In genomic region chr9:36572515-36573418, GRCh38 we compare ENCODE assay signal across 1 cellular context.
TF ChIP-seq lines count a peak whose summit lies in the region.

Gene MELK, plus strand, starts transcription at chr9:36572895. Its CDS starts 8,787 bp downstream, at chr9:36581682.

TF ChIP-seq in K562, 482 proteins besides CTCF, POLR2A, EP300 and RAD21 (continued from another document and continues in another):
- TF ChIP-seq CLOCK (CRISPR knock-in tag; IDR thresholded peaks at IDR 0.05; ENCODE audit: borderline replicate concordance) = no peak
- TF ChIP-seq ZNF354B (CRISPR knock-in tag; IDR thresholded peaks at IDR 0.05) = no peak
- TF ChIP-seq CBX2 (IDR thresholded peaks at IDR 0.05; ENCODE audit: insufficient read depth, low read length, poor library complexity, severe bottlenecking) = no peak
- TF ChIP-seq ZNF436 (CRISPR knock-in tag; IDR thresholded peaks at IDR 0.05) = no peak
- no peak for TF ChIP-seq NFXL1 (CRISPR knock-in tag; IDR thresholded peaks at IDR 0.05)
- no peak for TF ChIP-seq KLF16 (IDR thresholded peaks at IDR 0.05)
- no peak for TF ChIP-seq ZBTB12 (CRISPR knock-in tag; IDR thresholded peaks at IDR 0.05)
- TF ChIP-seq ESRRA (IDR thresholded peaks at IDR 0.05; ENCODE audit: borderline replicate concordance, low read depth) = no peak
- no peak for TF ChIP-seq ZNF184 (CRISPR knock-in tag; IDR thresholded peaks at IDR 0.05)
- no peak for TF ChIP-seq NR0B1 (IDR thresholded peaks at IDR 0.05; ENCODE audit: partially characterized antibody)
- TF ChIP-seq THRB (CRISPR knock-in tag; conservative IDR thresholded peaks at IDR 0.05) = no peak
- TF ChIP-seq TCF3 (CRISPR knock-in tag; IDR thresholded peaks at IDR 0.05) = no peak
- no peak for TF ChIP-seq KHSRP (IDR thresholded peaks at IDR 0.05)
- no peak for TF ChIP-seq NFE2L1 (tag; IDR thresholded peaks at IDR 0.05; ENCODE audit: borderline replicate concordance, low read depth)
- TF ChIP-seq MECOM (CRISPR knock-in tag; IDR thresholded peaks at IDR 0.05) = no peak
- no peak for TF ChIP-seq HNRNPUL1 (IDR thresholded peaks at IDR 0.05; ENCODE audit: low read length)
- no peak for TF ChIP-seq ZFP30 (CRISPR knock-in tag; IDR thresholded peaks at IDR 0.05; ENCODE audit: borderline replicate concordance)
- TF ChIP-seq ZNF121 (CRISPR knock-in tag; conservative IDR thresholded peaks at IDR 0.05) = no peak
- TF ChIP-seq ESRRB (CRISPR knock-in tag; IDR thresholded peaks at IDR 0.05; ENCODE audit: borderline replicate concordance) = no peak
- peak; percentile 26; the same call in 1 of the 2 replicates for TF ChIP-seq RFX1 (IDR thresholded peaks at IDR 0.05)
- 0 out of 2 replicates have a peak, but pooled peaks have one; percentile 37 for TF ChIP-seq SP1 (CRISPR knock-in tag; IDR thresholded peaks at IDR 0.05)
- TF ChIP-seq COPS2 (conservative IDR thresholded peaks at IDR 0.05) = no peak
- TF ChIP-seq NCOR1 (IDR thresholded peaks at IDR 0.05) = no peak
- peak; percentile 92 for TF ChIP-seq ZNF766 (CRISPR knock-in tag; conservative IDR thresholded peaks at IDR 0.05)
- no peak for TF ChIP-seq ZMIZ1 (IDR thresholded peaks at IDR 0.05; ENCODE audit: low read depth in 2 of 2, low read length in 2 of 2)
- no peak; the same call in 1 of the 2 replicates for TF ChIP-seq ZBTB7A (IDR thresholded peaks at IDR 0.05; ENCODE audit: borderline replicate concordance, control insufficient read depth, low read depth, low read length)
- TF ChIP-seq ZNF511 (CRISPR knock-in tag; IDR thresholded peaks at IDR 0.05) = 0 out of 2 replicates have a peak, but pooled peaks have one; percentile 11
- TF ChIP-seq ARID3A (IDR thresholded peaks at IDR 0.05; ENCODE audit: borderline replicate concordance, low read depth, low read length) = no peak
- no peak for TF ChIP-seq MYC (IDR thresholded peaks at IDR 0.05; ENCODE audit: low read depth, low read length)
- TF ChIP-seq MYC (CRISPR knock-in tag; IDR thresholded peaks at IDR 0.05; ENCODE audit: borderline replicate concordance, low read depth) = no peak
- TF ChIP-seq STAT5A (IDR thresholded peaks at IDR 0.05; ENCODE audit: borderline replicate concordance, low read length) = no peak
- no peak for TF ChIP-seq ZNF24 (IDR thresholded peaks at IDR 0.05)
- peak; percentile 38 for TF ChIP-seq TBP (optimal IDR thresholded peaks at IDR 0.05; ENCODE audit: low read depth, low read length)
- TF ChIP-seq AFF4 (CRISPR knock-in tag; IDR thresholded peaks at IDR 0.05) = 0 out of 2 replicates have a peak, but pooled peaks have one; percentile 70
- no peak for TF ChIP-seq HDGF (IDR thresholded peaks at IDR 0.05)
- TF ChIP-seq ZNF609 (CRISPR knock-in tag; IDR thresholded peaks at IDR 0.05; ENCODE audit: borderline replicate concordance) = no peak
- TF ChIP-seq TFAM (CRISPR knock-in tag; conservative IDR thresholded peaks at IDR 0.05) = no peak
- TF ChIP-seq MEF2A (IDR thresholded peaks at IDR 0.05; ENCODE audit: control insufficient read depth, low read depth, low read length) = no peak
- TF ChIP-seq EHMT2 (IDR thresholded peaks at IDR 0.05) = no peak
- 0 out of 2 replicates have a peak, but pooled peaks have one; percentile 20 for TF ChIP-seq GATA2 (CRISPR knock-in tag; IDR thresholded peaks at IDR 0.05)
- peak; percentile 64 to 69; a peak in 3 of 4 replicates for TF ChIP-seq NRF1 (conservative IDR thresholded peaks at IDR 0.05 in 1 of 2, IDR thresholded peaks at IDR 0.05 in 1 of 2)
